33 cellular contexts compared by ENCODE assay signal in the genomic region with DNA sequence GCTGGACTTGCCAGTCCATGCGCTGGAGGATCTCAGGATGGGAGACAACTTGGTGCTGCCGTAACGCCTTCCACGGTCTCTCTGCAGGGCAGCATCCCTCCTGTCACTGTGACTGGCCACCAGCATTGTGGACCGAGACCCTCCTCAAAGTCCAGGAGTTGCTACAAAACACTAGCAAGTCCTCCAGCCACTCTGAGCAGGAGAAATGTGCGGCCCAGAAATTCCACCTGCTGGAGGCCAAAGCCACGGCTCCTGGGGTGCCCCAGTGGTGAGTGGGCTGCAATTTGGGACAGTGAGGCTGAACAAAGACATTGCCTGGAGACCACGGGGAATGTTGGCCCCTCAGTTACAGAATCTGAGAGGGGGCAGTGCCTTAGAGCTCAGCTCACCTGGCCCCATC. TPM values are rescaled to one million over a fixed set of nuclear protein-coding genes. Genes with fewer than 3 reads are reported as not detected.
"Had no signal": no experiment of that assay in that cellular context is flagged by ENCODE, and none has a peak within 500 bp of the region (broad histone marks: within the 10 kb centered on the region; RNA-seq: fewer than 3 reads in every experiment).

No MANE protein-coding gene starts in this region.

- H3K36me3 Mint-ChIP-seq: activated CD4-positive, alpha-beta memory T cell treated with anti-CD3 and anti-CD28 coated beads for 36 hours; activated naive CD4-positive, alpha-beta T cell treated with anti-CD3 and anti-CD28 coated beads, Interleukin-2, amount 50 U/mL, for 72 hours; activated naive CD8-positive, alpha-beta T cell treated with anti-CD3 and anti-CD28 coated beads for 36 hours had no signal

- H3K27ac Mint-ChIP-seq: activated B cell treated with CpG ODN at 0.5 μM for 24 hours; activated CD4-positive, alpha-beta memory T cell treated with anti-CD3 and anti-CD28 coated beads for 36 hours; activated CD4-positive, alpha-beta T cell treated with anti-CD3 and anti-CD28 coated beads, Interleukin-2, amount 10 ng/mL, durations not matched to agents 24 days and 14 days; activated CD8-positive, alpha-beta T cell treated with anti-CD3 and anti-CD28 coated beads for 36 hours; activated naive CD4-positive, alpha-beta T cell treated with anti-CD3 and anti-CD28 coated beads for 36 hours; activated naive CD4-positive, alpha-beta T cell treated with anti-CD3 and anti-CD28 coated beads, Interleukin-2, amount 50 U/mL, for 72 hours; activated naive CD8-positive, alpha-beta T cell treated with anti-CD3 and anti-CD28 coated beads for 36 hours; activated T-cell treated with anti-CD3 and anti-CD28 coated beads, Interleukin-2, amount 50 U/mL, for 72 hours; activated T-helper 1 cell treated with anti-CD3 and anti-CD28 coated beads, Interleukin-12 subunit alpha, Interleukin-12 subunit beta, Interleukin-2, Interleukin-4 antibody, amounts not matched to agents 30 ng/mL and 10 ng/mL and 1 ng/mL, durations not matched to agents 14 hours and 24 hours and 36 hours; activated T-helper 17 cell treated with anti-CD3 and anti-CD28 coated beads, Interleukin-2, amount 50 U/mL, for 72 hours; T-helper 1 cell treated with Interleukin-12 subunit alpha and Interleukin-12 subunit beta and Interleukin-4 antibody, amounts not matched to agents 30 μg/mL and 1 μg/mL, for 36 hours; T-helper 2 cell treated with Interferon-gamma antibody and Interleukin-4, amounts not matched to agents 5 μg/mL and 100 μg/mL, for 36 hours had no signal

- ATAC-seq: activated CD8-positive, alpha-beta T cell treated with anti-CD3 and anti-CD28 coated beads for 36 hours; activated naive CD4-positive, alpha-beta T cell treated with anti-CD3 and anti-CD28 coated beads, Interleukin-2, amount 50 U/mL, for 72 hours; activated T-cell treated with anti-CD3 and anti-CD28 coated beads, Interleukin-2, amount 50 U/mL, for 4 hours; activated T-cell treated with anti-CD3 and anti-CD28 coated beads, Interleukin-2, amount 50 U/mL, for 72 hours; activated T-helper 17 cell treated with anti-CD3 and anti-CD28 coated beads, Interleukin-2, amount 50 U/mL, for 72 hours; body of pancreas had no signal

- H3K27me3 Mint-ChIP-seq: activated CD8-positive, alpha-beta T cell treated with anti-CD3 and anti-CD28 coated beads for 36 hours had no signal

- DNase-seq: activated B cell treated with CpG ODN at 0.5 μM for 24 hours; activated CD4-positive, alpha-beta memory T cell treated with anti-CD3 and anti-CD28 coated beads for 36 hours; activated CD4-positive, alpha-beta T cell treated with anti-CD3 and anti-CD28 coated beads for 4 hours; activated CD4-positive, alpha-beta T cell treated with anti-CD3 and anti-CD28 coated beads, Interleukin-2, amount 10 ng/mL, durations not matched to agents 24 days and 14 days; activated CD4-positive, alpha-beta T cell treated with anti-CD3 and anti-CD28 coated beads, Interleukin-2, amount 50 U/mL, for 1 hour; activated CD4-positive, alpha-beta T cell treated with anti-CD3 and anti-CD28 coated beads, Interleukin-2, amount 50 U/mL, for 4 hours; activated CD4-positive, CD25-positive, alpha-beta regulatory T cell treated with anti-CD3 and anti-CD28 coated beads, Interleukin-2, amount 50 U/mL, for 72 hours; activated CD8-positive, alpha-beta memory T cell treated with anti-CD3 and anti-CD28 coated beads, Interleukin-2, amount 50 U/mL, for 4 hours; activated CD8-positive, alpha-beta T cell treated with anti-CD3 and anti-CD28 coated beads for 36 hours; activated effector memory CD4-positive, alpha-beta T cell treated with anti-CD3 and anti-CD28 coated beads, Interleukin-2, amount 50 U/mL, for 16 hours; activated gamma-delta T cell treated with Interleukin-2 at 50 U/mL for 16 hours; activated naive CD4-positive, alpha-beta T cell; activated naive CD4-positive, alpha-beta T cell treated with anti-CD3 and anti-CD28 coated beads for 36 hours; activated naive CD4-positive, alpha-beta T cell treated with anti-CD3 and anti-CD28 coated beads, Interleukin-2, amount 50 U/mL, for 16 hours; activated naive CD8-positive, alpha-beta T cell treated with anti-CD3 and anti-CD28 coated beads for 36 hours; activated T-cell treated with anti-CD3 and anti-CD28 coated beads for 4 hours; activated T-cell treated with anti-CD3 and anti-CD28 coated beads, Interleukin-2, amount 50 U/mL, for 1 hour; activated T-cell treated with anti-CD3 and anti-CD28 coated beads, Interleukin-2, amount 50 U/mL, for 4 hours; activated T-cell treated with anti-CD3 and anti-CD28 coated beads, Interleukin-2, amount 50 U/mL, for 72 hours; adrenal gland; amniotic stem cell; body of pancreas; brain microvascular endothelial cell; central memory CD4-positive, alpha-beta T cell; T-helper 1 cell; T-helper 2 cell; T-helper 9 cell had no signal

- H3K4me1 Mint-ChIP-seq: activated T-helper 17 cell treated with anti-CD3 and anti-CD28 coated beads, Interleukin-2, amount 50 U/mL, for 72 hours had no signal

- H3K9me3 Mint-ChIP-seq: activated B cell treated with CpG ODN at 0.5 μM for 24 hours; activated CD4-positive, alpha-beta memory T cell treated with anti-CD3 and anti-CD28 coated beads for 36 hours; activated CD4-positive, alpha-beta T cell treated with anti-CD3 and anti-CD28 coated beads, Interleukin-2, amount 10 ng/mL, durations not matched to agents 24 days and 14 days; activated CD8-positive, alpha-beta T cell treated with anti-CD3 and anti-CD28 coated beads for 36 hours; activated naive CD4-positive, alpha-beta T cell treated with anti-CD3 and anti-CD28 coated beads for 36 hours; activated naive CD4-positive, alpha-beta T cell treated with anti-CD3 and anti-CD28 coated beads, Interleukin-2, amount 50 U/mL, for 72 hours; activated naive CD8-positive, alpha-beta T cell treated with anti-CD3 and anti-CD28 coated beads for 36 hours; activated T-cell treated with anti-CD3 and anti-CD28 coated beads, Interleukin-2, amount 50 U/mL, for 4 hours; activated T-cell treated with anti-CD3 and anti-CD28 coated beads, Interleukin-2, amount 50 U/mL, for 72 hours; activated T-helper 1 cell treated with anti-CD3 and anti-CD28 coated beads, Interleukin-12 subunit alpha, Interleukin-12 subunit beta, Interleukin-2, Interleukin-4 antibody, amounts not matched to agents 30 ng/mL and 10 ng/mL and 1 ng/mL, durations not matched to agents 14 hours and 24 hours and 36 hours; activated T-helper 17 cell treated with anti-CD3 and anti-CD28 coated beads, Interleukin-2, amount 50 U/mL, for 72 hours; T-helper 1 cell treated with Interleukin-12 subunit alpha and Interleukin-12 subunit beta and Interleukin-4 antibody, amounts not matched to agents 30 μg/mL and 1 μg/mL, for 36 hours; T-helper 2 cell treated with Interferon-gamma antibody and Interleukin-4, amounts not matched to agents 5 μg/mL and 100 μg/mL, for 36 hours had no signal

- H3K4me3 Mint-ChIP-seq: activated B cell treated with CpG ODN at 0.5 μM for 24 hours; activated CD4-positive, alpha-beta memory T cell treated with anti-CD3 and anti-CD28 coated beads for 36 hours; activated CD4-positive, alpha-beta T cell treated with anti-CD3 and anti-CD28 coated beads, Interleukin-2, amount 10 ng/mL, durations not matched to agents 24 days and 14 days; activated CD8-positive, alpha-beta T cell treated with anti-CD3 and anti-CD28 coated beads for 36 hours; activated naive CD4-positive, alpha-beta T cell treated with anti-CD3 and anti-CD28 coated beads for 36 hours; activated naive CD8-positive, alpha-beta T cell treated with anti-CD3 and anti-CD28 coated beads for 36 hours; activated T-cell treated with anti-CD3 and anti-CD28 coated beads, Interleukin-2, amount 50 U/mL, for 4 hours; activated T-cell treated with anti-CD3 and anti-CD28 coated beads, Interleukin-2, amount 50 U/mL, for 72 hours; activated T-helper 1 cell treated with anti-CD3 and anti-CD28 coated beads, Interleukin-12 subunit alpha, Interleukin-12 subunit beta, Interleukin-2, Interleukin-4 antibody, amounts not matched to agents 30 ng/mL and 10 ng/mL and 1 ng/mL, durations not matched to agents 14 hours and 24 hours and 36 hours; activated T-helper 17 cell treated with anti-CD3 and anti-CD28 coated beads, Interleukin-2, amount 50 U/mL, for 72 hours; T-helper 1 cell treated with Interleukin-12 subunit alpha and Interleukin-12 subunit beta and Interleukin-4 antibody, amounts not matched to agents 30 μg/mL and 1 μg/mL, for 36 hours; T-helper 2 cell treated with Interferon-gamma antibody and Interleukin-4, amounts not matched to agents 5 μg/mL and 100 μg/mL, for 36 hours had no signal

RNA-seq across cellular contexts. Expression of a gene that starts 6.9 kb away (rescaled TPM):
- total RNA-seq: activated T-cell treated with anti-CD3 and anti-CD28 coated beads, Interleukin-2, amount 50 U/mL, for 4 hours; activated T-helper 1 cell treated with anti-CD3 and anti-CD28 coated beads, Interleukin-12 subunit alpha, Interleukin-12 subunit beta, Interleukin-2, Interleukin-4 antibody, amounts not matched to agents 30 ng/mL and 10 ng/mL and 1 ng/mL, durations not matched to agents 14 hours and 24 hours and 36 hours had no signal

RNA-seq across cellular contexts. Expression of a gene that starts 20.6 kb away (rescaled TPM):
- total RNA-seq: activated CD4-positive, alpha-beta memory T cell treated with anti-CD3 and anti-CD28 coated beads for 36 hours; astrocyte had no signal
